2 cellular contexts compared by ENCODE assay signal in the genomic region with DNA sequence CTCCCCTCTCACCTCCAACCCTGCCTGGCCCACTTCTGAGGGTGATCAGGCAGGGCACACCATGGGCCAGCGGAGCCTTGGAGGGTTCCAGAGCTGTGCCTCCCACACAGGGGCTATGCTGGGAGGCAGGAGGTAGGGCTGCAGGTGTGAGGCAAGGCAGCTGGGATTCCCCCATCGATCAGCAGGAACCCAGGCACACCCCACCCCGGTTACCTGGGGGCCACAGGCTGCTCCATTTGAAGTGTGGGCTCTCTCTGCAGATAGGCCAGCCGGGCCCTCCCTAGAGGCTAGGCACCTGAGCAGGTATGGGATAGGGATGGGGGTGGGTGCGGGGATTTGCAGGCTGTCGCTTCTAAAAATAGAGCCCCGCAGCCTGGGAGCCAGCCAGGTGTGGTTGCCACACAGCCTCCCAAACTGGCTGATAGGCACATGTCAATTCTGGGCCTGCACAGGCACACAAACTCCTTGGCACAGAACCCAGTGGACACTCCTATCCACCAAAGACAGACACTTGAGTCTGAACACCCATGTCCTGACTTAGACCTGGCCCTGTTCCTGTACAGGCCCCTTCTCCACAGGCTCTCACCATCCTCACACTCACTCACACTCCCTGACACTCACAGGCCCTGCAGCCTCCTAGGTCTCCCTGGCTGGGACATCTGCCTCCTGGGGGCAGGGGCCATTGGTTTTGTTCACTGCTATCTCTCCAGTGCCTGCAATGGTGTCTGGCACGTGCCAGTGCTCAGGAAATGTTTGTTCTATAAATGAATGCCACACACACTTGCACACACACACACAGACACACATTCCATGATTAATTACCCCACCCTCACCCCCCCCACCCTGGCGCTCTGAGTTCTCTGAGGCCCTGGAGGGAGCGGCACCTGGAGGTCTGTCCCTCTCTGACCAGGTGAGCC.
TF ChIP-seq lines count a peak whose summit lies in the region.

No MANE protein-coding gene starts in this region.

TF ChIP-seq in WTC11, 78 proteins besides CTCF, POLR2A, EP300 and RAD21 (continued from another document):
- TF ChIP-seq, protein P1, sequence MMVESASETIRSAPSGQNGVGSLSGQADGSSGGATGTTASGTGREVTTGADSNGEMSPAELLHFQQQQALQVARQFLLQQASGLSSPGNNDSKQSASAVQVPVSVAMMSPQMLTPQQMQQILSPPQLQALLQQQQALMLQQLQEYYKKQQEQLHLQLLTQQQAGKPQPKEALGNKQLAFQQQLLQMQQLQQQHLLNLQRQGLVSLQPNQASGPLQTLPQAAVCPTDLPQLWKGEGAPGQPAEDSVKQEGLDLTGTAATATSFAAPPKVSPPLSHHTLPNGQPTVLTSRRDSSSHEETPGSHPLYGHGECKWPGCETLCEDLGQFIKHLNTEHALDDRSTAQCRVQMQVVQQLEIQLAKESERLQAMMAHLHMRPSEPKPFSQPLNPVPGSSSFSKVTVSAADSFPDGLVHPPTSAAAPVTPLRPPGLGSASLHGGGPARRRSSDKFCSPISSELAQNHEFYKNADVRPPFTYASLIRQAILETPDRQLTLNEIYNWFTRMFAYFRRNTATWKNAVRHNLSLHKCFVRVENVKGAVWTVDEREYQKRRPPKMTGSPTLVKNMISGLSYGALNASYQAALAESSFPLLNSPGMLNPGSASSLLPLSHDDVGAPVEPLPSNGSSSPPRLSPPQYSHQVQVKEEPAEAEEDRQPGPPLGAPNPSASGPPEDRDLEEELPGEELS (CRISPR knock-in tag; IDR thresholded peaks at IDR 0.05) = no peak
- TF ChIP-seq, protein P2, sequence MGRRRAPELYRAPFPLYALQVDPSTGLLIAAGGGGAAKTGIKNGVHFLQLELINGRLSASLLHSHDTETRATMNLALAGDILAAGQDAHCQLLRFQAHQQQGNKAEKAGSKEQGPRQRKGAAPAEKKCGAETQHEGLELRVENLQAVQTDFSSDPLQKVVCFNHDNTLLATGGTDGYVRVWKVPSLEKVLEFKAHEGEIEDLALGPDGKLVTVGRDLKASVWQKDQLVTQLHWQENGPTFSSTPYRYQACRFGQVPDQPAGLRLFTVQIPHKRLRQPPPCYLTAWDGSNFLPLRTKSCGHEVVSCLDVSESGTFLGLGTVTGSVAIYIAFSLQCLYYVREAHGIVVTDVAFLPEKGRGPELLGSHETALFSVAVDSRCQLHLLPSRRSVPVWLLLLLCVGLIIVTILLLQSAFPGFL (CRISPR knock-in tag; IDR thresholded peaks at IDR 0.05; ENCODE audit: borderline replicate concordance) = no peak
- TF ChIP-seq NFATC4 (CRISPR knock-in tag; IDR thresholded peaks at IDR 0.05) = no peak
- TF ChIP-seq, protein P3, sequence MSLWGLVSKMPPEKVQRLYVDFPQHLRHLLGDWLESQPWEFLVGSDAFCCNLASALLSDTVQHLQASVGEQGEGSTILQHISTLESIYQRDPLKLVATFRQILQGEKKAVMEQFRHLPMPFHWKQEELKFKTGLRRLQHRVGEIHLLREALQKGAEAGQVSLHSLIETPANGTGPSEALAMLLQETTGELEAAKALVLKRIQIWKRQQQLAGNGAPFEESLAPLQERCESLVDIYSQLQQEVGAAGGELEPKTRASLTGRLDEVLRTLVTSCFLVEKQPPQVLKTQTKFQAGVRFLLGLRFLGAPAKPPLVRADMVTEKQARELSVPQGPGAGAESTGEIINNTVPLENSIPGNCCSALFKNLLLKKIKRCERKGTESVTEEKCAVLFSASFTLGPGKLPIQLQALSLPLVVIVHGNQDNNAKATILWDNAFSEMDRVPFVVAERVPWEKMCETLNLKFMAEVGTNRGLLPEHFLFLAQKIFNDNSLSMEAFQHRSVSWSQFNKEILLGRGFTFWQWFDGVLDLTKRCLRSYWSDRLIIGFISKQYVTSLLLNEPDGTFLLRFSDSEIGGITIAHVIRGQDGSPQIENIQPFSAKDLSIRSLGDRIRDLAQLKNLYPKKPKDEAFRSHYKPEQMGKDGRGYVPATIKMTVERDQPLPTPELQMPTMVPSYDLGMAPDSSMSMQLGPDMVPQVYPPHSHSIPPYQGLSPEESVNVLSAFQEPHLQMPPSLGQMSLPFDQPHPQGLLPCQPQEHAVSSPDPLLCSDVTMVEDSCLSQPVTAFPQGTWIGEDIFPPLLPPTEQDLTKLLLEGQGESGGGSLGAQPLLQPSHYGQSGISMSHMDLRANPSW (CRISPR knock-in tag; conservative IDR thresholded peaks at IDR 0.05; ENCODE audit: low read depth) = no peak
- no peak for TF ChIP-seq TCF7 (CRISPR knock-in tag; IDR thresholded peaks at IDR 0.05; ENCODE audit: low read depth)
- TF ChIP-seq MYBL2 (CRISPR knock-in tag; IDR thresholded peaks at IDR 0.05) = no peak
TF ChIP-seq in WTC11: peak in this region for 0.

TF ChIP-seq in HepG2, 621 proteins besides CTCF, POLR2A, EP300 and RAD21 (continued from another document):
- TF ChIP-seq, protein P4, sequence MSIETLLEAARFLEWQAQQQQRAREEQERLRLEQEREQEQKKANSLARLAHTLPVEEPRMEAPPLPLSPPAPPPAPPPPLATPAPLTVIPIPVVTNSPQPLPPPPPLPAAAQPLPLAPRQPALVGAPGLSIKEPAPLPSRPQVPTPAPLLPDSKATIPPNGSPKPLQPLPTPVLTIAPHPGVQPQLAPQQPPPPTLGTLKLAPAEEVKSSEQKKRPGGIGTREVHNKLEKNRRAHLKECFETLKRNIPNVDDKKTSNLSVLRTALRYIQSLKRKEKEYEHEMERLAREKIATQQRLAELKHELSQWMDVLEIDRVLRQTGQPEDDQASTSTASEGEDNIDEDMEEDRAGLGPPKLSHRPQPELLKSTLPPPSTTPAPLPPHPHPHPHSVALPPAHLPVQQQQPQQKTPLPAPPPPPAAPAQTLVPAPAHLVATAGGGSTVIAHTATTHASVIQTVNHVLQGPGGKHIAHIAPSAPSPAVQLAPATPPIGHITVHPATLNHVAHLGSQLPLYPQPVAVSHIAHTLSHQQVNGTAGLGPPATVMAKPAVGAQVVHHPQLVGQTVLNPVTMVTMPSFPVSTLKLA (IDR thresholded peaks at IDR 0.05) = 0 out of 2 replicates have a peak, but pooled peaks have one; percentile 19
- peak; percentile 46 for TF ChIP-seq BHLHE40 (IDR thresholded peaks at IDR 0.05; ENCODE audit: low read length)
- TF ChIP-seq SP4 (CRISPR knock-in tag; IDR thresholded peaks at IDR 0.05) = 0 out of 2 replicates have a peak, but pooled peaks have one; percentile 6
- TF ChIP-seq PCBP1 (IDR thresholded peaks at IDR 0.05; ENCODE audit: borderline replicate concordance, low read depth, low read length) = 0 out of 2 replicates have a peak, but pooled peaks have one; percentile 52
- TF ChIP-seq, protein P5, sequence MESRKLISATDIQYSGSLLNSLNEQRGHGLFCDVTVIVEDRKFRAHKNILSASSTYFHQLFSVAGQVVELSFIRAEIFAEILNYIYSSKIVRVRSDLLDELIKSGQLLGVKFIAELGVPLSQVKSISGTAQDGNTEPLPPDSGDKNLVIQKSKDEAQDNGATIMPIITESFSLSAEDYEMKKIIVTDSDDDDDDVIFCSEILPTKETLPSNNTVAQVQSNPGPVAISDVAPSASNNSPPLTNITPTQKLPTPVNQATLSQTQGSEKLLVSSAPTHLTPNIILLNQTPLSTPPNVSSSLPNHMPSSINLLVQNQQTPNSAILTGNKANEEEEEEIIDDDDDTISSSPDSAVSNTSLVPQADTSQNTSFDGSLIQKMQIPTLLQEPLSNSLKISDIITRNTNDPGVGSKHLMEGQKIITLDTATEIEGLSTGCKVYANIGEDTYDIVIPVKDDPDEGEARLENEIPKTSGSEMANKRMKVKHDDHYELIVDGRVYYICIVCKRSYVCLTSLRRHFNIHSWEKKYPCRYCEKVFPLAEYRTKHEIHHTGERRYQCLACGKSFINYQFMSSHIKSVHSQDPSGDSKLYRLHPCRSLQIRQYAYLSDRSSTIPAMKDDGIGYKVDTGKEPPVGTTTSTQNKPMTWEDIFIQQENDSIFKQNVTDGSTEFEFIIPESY (CRISPR knock-in tag; IDR thresholded peaks at IDR 0.05) = 0 out of 2 replicates have a peak, but pooled peaks have one; percentile 38
- TF ChIP-seq, protein P6, sequence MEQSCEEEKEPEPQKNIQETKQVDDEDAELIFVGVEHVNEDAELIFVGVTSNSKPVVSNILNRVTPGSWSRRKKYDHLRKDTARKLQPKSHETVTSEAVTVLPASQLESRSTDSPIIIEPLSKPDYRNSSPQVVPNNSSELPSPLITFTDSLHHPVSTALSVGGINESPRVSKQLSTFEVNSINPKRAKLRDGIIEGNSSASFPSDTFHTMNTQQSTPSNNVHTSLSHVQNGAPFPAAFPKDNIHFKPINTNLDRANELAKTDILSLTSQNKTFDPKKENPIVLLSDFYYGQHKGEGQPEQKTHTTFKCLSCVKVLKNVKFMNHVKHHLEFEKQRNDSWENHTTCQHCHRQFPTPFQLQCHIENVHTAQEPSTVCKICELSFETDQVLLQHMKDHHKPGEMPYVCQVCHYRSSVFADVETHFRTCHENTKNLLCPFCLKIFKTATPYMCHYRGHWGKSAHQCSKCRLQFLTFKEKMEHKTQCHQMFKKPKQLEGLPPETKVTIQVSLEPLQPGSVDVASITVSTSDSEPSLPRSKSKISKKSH (CRISPR knock-in tag; IDR thresholded peaks at IDR 0.05; ENCODE audit: borderline replicate concordance) = peak; percentile 23; the same call in 1 of the 2 replicates
- TF ChIP-seq ZNF577 (CRISPR knock-in tag; IDR thresholded peaks at IDR 0.05; ENCODE audit: borderline replicate concordance, low read depth) = no peak
